Comparison of ENCODE assay signal across 26 cellular contexts in the genomic region with DNA sequence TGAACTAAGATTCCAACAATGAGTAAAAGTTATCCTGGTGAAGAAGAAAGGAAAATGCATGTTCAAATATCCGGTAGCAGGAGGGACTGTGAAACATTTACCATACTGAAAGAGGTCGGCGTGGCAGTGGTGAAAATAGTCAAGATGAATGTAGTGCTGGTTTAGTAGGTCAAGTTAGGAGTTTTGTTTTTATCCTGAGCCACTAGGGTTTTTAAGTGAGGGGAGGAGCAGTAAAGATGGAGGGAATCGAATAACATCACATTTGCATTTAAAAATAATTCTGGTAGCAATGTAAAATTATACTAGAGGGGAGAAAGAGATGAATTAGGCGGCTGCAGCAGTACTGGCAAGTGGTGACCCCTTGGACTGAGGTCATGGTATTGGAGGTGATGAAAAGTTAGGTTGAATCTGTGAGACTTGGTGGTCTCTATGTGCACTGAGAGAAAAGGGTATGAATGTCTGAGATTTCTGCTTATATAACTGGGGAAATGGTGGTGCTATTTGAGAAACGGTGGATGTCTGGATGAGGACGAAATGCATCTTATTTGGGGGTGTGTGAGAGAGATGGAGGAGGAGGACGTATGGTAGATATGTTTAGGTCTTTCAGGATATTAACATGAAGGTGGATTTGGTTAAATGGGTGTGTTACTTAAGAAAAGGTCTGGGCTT. TPM values are rescaled to one million over a fixed set of nuclear protein-coding genes. Genes with fewer than 3 reads are reported as not detected.
DNase-seq lines count a peak whose midpoint lies in the region; ATAC-seq, FAIRE-seq and TF ChIP-seq lines count a peak whose summit lies in the region.
"Had no signal": no experiment of that assay in that cellular context is flagged by ENCODE, and none has a peak within 500 bp of the region (broad histone marks: within the 10 kb centered on the region; RNA-seq: fewer than 3 reads in every experiment).

No MANE protein-coding gene starts in this region.

- no peak overlapping the region for H3K9ac ChIP-seq in BLaER1 treated with 17β-estradiol and CSF1 and Interleukin-3, amounts not matched to agents 10 nM and 100 nM
- H3K9ac ChIP-seq in SU-DHL-6 (ENCODE audit: low read length) (0 out of 2 replicates have a peak overlapping the region, but pooled peaks have one; percentile 5), mesenchymal stem cell (ENCODE audit: low read length) (no peak overlapping the region)

- H2BK120ac ChIP-seq in mesenchymal stem cell (ENCODE audit: low read depth, low read length): no peak overlapping the region

- H3K9me3 ChIP-seq in BLaER1 treated with 17β-estradiol and CSF1 and Interleukin-3, amounts not matched to agents 10 nM and 100 nM (replicated peaks in 1 of 11): no peaks in the 10 kb centered on the region
- H3K9me3 ChIP-seq in SU-DHL-6 (ENCODE audit: insufficient read depth, low read length) (no peaks in the 10 kb centered on the region), osteoblast (ENCODE audit: low read depth, low read length) (no peaks in the 10 kb centered on the region), mesenchymal stem cell (ENCODE audit: control insufficient read depth, low read length) (no peaks in the 10 kb centered on the region)
- H3K9me3 ChIP-seq: transverse colon had no signal

- 0 out of 2 replicates have a peak, but pooled peaks cover 7% of the 10 kb centered on the region for H3F3A ChIP-seq in SU-DHL-6 (ENCODE audit: insufficient read depth)

- no peak overlapping the region for H3K23ac ChIP-seq in mesenchymal stem cell (ENCODE audit: low read length in 2 of 2)

- H3K36me3 ChIP-seq in BLaER1 treated with 17β-estradiol and CSF1 and Interleukin-3, amounts not matched to agents 10 nM and 100 nM: peaks cover 0 to 13% (median 3%) of the 10 kb centered on the region in 11 experiments; a peak in 5 of 22 replicates
- H3K36me3 ChIP-seq in SU-DHL-6 (ENCODE audit: low read length) (no peaks in the 10 kb centered on the region), osteoblast (ENCODE audit: insufficient read depth, low read length) (peaks cover 3% of the 10 kb centered on the region), mesenchymal stem cell (ENCODE audit: control insufficient read depth in 1 of 2, insufficient read depth in 2 of 2, low read depth in 1 of 2, low read length in 2 of 2) (peaks cover 0 to 4% of the 10 kb centered on the region in 2 experiments)
- H3K36me3 ChIP-seq: transverse colon had no signal

- H3K79me1 ChIP-seq in mesenchymal stem cell (replicated peaks; ENCODE audit: low read length, poor library complexity, severe bottlenecking): no peaks in the 10 kb centered on the region

- no peak overlapping the region for H3K27ac ChIP-seq in BLaER1 treated with 17β-estradiol and CSF1 and Interleukin-3, amounts not matched to agents 10 nM and 100 nM
- H3K27ac ChIP-seq in SU-DHL-6 (ENCODE audit: low read depth, low read length) (0 out of 2 replicates have a peak overlapping the region, but pooled peaks have one; percentile 6), osteoblast (ENCODE audit: low read depth, low read length) (peak overlapping the region; percentile 11), mesenchymal stem cell (ENCODE audit: low read length, poor library complexity, severe bottlenecking) (no peak overlapping the region)

- H3K4me1 ChIP-seq in BLaER1 treated with 17β-estradiol and CSF1 and Interleukin-3, amounts not matched to agents 10 nM and 100 nM: peaks cover 56 to 89% (median 75%) of the 10 kb centered on the region in 10 experiments
- peaks cover 49% of the 10 kb centered on the region for H3K4me1 ChIP-seq in osteoblast (ENCODE audit: insufficient read depth, low read length)
- peaks cover 5% of the 10 kb centered on the region for H3K4me1 ChIP-seq in mesenchymal stem cell (ENCODE audit: control insufficient read depth, insufficient read depth, low read depth, low read length)

- 92% methylated on average over 8 of the region's 8 CpGs for WGBS in mesenchymal stem cell

- DNase-seq in H54 (ENCODE audit: insufficient read length, low spot score) (no peak), osteoblast (ENCODE audit: insufficient read length, low spot score, missing footprints) (no peak), mesenchymal stem cell (no peak), inferior parietal cortex (ENCODE audit: extremely low spot score) (no peak)
- DNase-seq: activated CD4-positive, alpha-beta T cell treated with anti-CD3 and anti-CD28 coated beads, Interleukin-2, amount 10 ng/mL, durations not matched to agents 7 days and 5 days; activated CD8-positive, alpha-beta memory T cell treated with anti-CD3 and anti-CD28 coated beads, Interleukin-2, amount 50 U/mL, for 4 hours; activated naive CD4-positive, alpha-beta T cell treated with anti-CD3 and anti-CD28 coated beads, Interleukin-2, amount 50 U/mL, for 16 hours; amygdala; CD4-positive, alpha-beta memory T cell; DMS 273 treated with DMSO at 0.1 percent for 48 hours; H9; KBM-7; midbrain; naive thymus-derived CD8-positive, alpha-beta T cell; NCI-H146; NCI-H2171; NCI-H510A; nucleus accumbens; stimulated activated CD4-positive, alpha-beta T cell treated with anti-CD3 and anti-CD28 coated beads, Interleukin-2, amount 100 ng/mL, for 48 hours; transverse colon had no signal

- no peak overlapping the region for H3K18ac ChIP-seq in mesenchymal stem cell (ENCODE audit: low read depth in 1 of 2, low read length in 2 of 2)

- no peak overlapping the region for H4K91ac ChIP-seq in mesenchymal stem cell (ENCODE audit: low read length)

- no peak overlapping the region for H2BK5ac ChIP-seq in mesenchymal stem cell (ENCODE audit: low read depth, low read length, poor library complexity, severe bottlenecking)

- H2AFZ ChIP-seq in SU-DHL-6 (ENCODE audit: low read depth, low read length, severe bottlenecking): no peak overlapping the region
- H2AFZ ChIP-seq in osteoblast (ENCODE audit: low read length): no peak overlapping the region
- H2AFZ ChIP-seq in mesenchymal stem cell (ENCODE audit: low read depth, low read length): no peak overlapping the region

- no peak for TF ChIP-seq POLR2A in H54 (IDR thresholded peaks at IDR 0.05; ENCODE audit: low read depth, low read length)

- no peak overlapping the region for H4K8ac ChIP-seq in mesenchymal stem cell (ENCODE audit: low read length)

- no peak overlapping the region for H2AK5ac ChIP-seq in mesenchymal stem cell (ENCODE audit: low read length, severe bottlenecking)

- H3K79me2 ChIP-seq in SU-DHL-6 (ENCODE audit: insufficient read depth, low read length) (peaks cover 100% of the 10 kb centered on the region), osteoblast (ENCODE audit: insufficient read depth, low read length) (peaks cover 100% of the 10 kb centered on the region)

- H3K4ac ChIP-seq in mesenchymal stem cell (ENCODE audit: low read depth in 1 of 2, low read length in 2 of 2): no peak overlapping the region

- no peak for TF ChIP-seq CTCF in SU-DHL-6 (IDR thresholded peaks at IDR 0.05; ENCODE audit: insufficient read depth, low read length, poor library complexity, severe bottlenecking)
- no peak for TF ChIP-seq CTCF in osteoblast (IDR thresholded peaks at IDR 0.05; ENCODE audit: extremely low read depth, low read depth, low read length)

- H3K14ac ChIP-seq in mesenchymal stem cell (ENCODE audit: low read length in 2 of 2): no peak overlapping the region

- ATAC-seq in HG03432 (IDR thresholded peaks at IDR 0.05; ENCODE audit: unreplicated experiment): no peak
- ATAC-seq: naive thymus-derived CD8-positive, alpha-beta T cell had no signal

- H2BK12ac ChIP-seq in mesenchymal stem cell (ENCODE audit: low read length in 2 of 2): no peak overlapping the region

- peaks cover 99 to 100% (median 100%) of the 10 kb centered on the region in 11 experiments for H4K20me1 ChIP-seq in BLaER1 treated with 17β-estradiol and CSF1 and Interleukin-3, amounts not matched to agents 10 nM and 100 nM
- H4K20me1 ChIP-seq in SU-DHL-6 (ENCODE audit: low read depth, low read length) (peaks cover 89% of the 10 kb centered on the region), osteoblast (ENCODE audit: insufficient read depth, low read length) (peaks cover 82% of the 10 kb centered on the region)

- peak overlapping the region; percentile 11 to 92 (median 36); a peak in 18 of 22 replicates for H3K4me2 ChIP-seq in BLaER1 treated with 17β-estradiol and CSF1 and Interleukin-3, amounts not matched to agents 10 nM and 100 nM
- H3K4me2 ChIP-seq in SU-DHL-6 (ENCODE audit: low read depth, low read length, poor library complexity, severe bottlenecking) (peak overlapping the region; percentile 91), osteoblast (ENCODE audit: insufficient read depth, low read length) (peak overlapping the region; percentile 3), mesenchymal stem cell (ENCODE audit: low read length, poor library complexity, severe bottlenecking) (no peak overlapping the region)

- no peaks in the 10 kb centered on the region for H3K9me2 ChIP-seq in SU-DHL-6 (replicated peaks; ENCODE audit: insufficient read depth, low read length)

- no peak overlapping the region for H3K4me3 ChIP-seq in BLaER1 treated with 17β-estradiol and CSF1 and Interleukin-3, amounts not matched to agents 10 nM and 100 nM
- no peak overlapping the region for H3K4me3 ChIP-seq in SU-DHL-6 (ENCODE audit: insufficient read depth, low read length, poor library complexity, severe bottlenecking)
- H3K4me3 ChIP-seq in osteoblast (ENCODE audit: insufficient read depth, low read length): no peak overlapping the region
- H3K4me3 ChIP-seq in mesenchymal stem cell (ENCODE audit: insufficient read depth in 1 of 2, low read depth in 1 of 2, low read length in 2 of 2): no peak overlapping the region
- H3K4me3 ChIP-seq: transverse colon had no signal

- no peaks in the 10 kb centered on the region for H3K27me3 ChIP-seq in BLaER1 treated with 17β-estradiol and CSF1 and Interleukin-3, amounts not matched to agents 10 nM and 100 nM
- H3K27me3 ChIP-seq in SU-DHL-6 (ENCODE audit: low read length): no peaks in the 10 kb centered on the region
- no peaks in the 10 kb centered on the region for H3K27me3 ChIP-seq in osteoblast (ENCODE audit: insufficient read depth, low read length)
- H3K27me3 ChIP-seq in mesenchymal stem cell (ENCODE audit: control insufficient read depth in 1 of 2, insufficient read depth in 1 of 2, low read length in 2 of 2): no peaks in the 10 kb centered on the region
- H3K27me3 ChIP-seq: transverse colon had no signal

- H2BK15ac ChIP-seq in mesenchymal stem cell (ENCODE audit: low read depth, poor library complexity, severe bottlenecking): no peak overlapping the region

- peak; percentile 57 for FAIRE-seq in H54 (lab: Jason Lieb, UNC)
- FAIRE-seq: RCC 7860 had no signal

RNA-seq across cellular contexts. Expression of a gene that starts 5.9 kb away (rescaled TPM):
- 277 and 316 TPM in 2 replicates for total RNA-seq in osteoblast
- 185 TPM for polyA plus RNA-seq in mesenchymal stem cell (2013, experiment 1 of 2)
- polyA plus RNA-seq in mesenchymal stem cell (2013, experiment 2 of 2): 192 TPM

RNA-seq across cellular contexts. Expression of a gene that starts 33.9 kb away (rescaled TPM):
- total RNA-seq in osteoblast: 0.29 and 0.36 TPM in 2 replicates
- polyA plus RNA-seq in mesenchymal stem cell (2013, experiment 1 of 2): 0.15 TPM
- 0.26 TPM for polyA plus RNA-seq in mesenchymal stem cell (2013, experiment 2 of 2)
- total RNA-seq: activated CD4-positive, alpha-beta T cell treated with anti-CD3 and anti-CD28 coated beads, Interleukin-2, amount 10 ng/mL, durations not matched to agents 7 days and 5 days; CD4-positive, alpha-beta memory T cell; kidney epithelial cell; naive thymus-derived CD8-positive, alpha-beta T cell; renal cortical epithelial cell had no signal
- polyA plus RNA-seq: CD4-positive, alpha-beta memory T cell; naive thymus-derived CD8-positive, alpha-beta T cell had no signal

Comparison
In these comparisons a context has a peak if more than half of its experiments do, and no peak if none do; other contexts are left out.
1. H3K27ac ChIP-seq: peak in SU-DHL-6 (single experiment) and osteoblast (single experiment); none in BLaER1 treated with 17β-estradiol and CSF1 and Interleukin-3, amounts not matched to agents 10 nM and 100 nM (0 of 11) and mesenchymal stem cell (single experiment).